17 cellular contexts compared by ENCODE assay signal in the genomic region with DNA sequence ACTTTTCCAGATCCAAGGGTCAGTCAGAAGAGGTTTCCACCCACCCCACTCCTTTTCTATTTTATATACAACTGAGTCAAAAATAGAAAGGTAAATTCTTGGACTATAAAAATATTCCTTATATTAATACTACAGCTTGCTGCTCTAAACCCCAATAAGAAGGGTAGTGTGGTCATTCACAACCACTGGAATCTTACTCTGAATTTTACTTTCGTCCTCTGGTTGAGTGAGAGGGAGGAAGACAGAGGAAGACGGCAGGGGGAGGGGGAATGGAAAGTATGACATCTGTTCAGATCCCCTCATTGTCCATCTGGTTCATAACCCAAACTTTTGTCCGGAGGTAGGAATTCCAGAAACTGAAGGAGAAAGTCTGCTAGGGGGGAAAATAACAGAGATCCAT.
DNase-seq lines count a peak whose midpoint lies in the region; ATAC-seq and TF ChIP-seq lines count a peak whose summit lies in the region.
"Had no signal": no experiment of that assay in that cellular context is flagged by ENCODE, and none has a peak within 500 bp of the region (broad histone marks: within the 10 kb centered on the region; RNA-seq: fewer than 3 reads in every experiment).

No MANE protein-coding gene starts in this region.

- H3K4me3 Mint-ChIP-seq in dendritic cell treated with granulocyte-macrophage colony-stimulating factor and Interleukin-4, amounts not matched to agents 40 ng/mL and 50 ng/mL, for 4 days, result no peak overlapping the region
- H3K4me3 Mint-ChIP-seq in osteocyte (ENCODE audit: unreplicated experiment), result no peak overlapping the region
- H3K4me3 Mint-ChIP-seq: B cell; CD4-positive, CD25-positive, alpha-beta regulatory T cell; CD8-positive, alpha-beta T cell had no signal

- peak overlapping the region; percentile 25 for H3K27ac Mint-ChIP-seq in dendritic cell treated with granulocyte-macrophage colony-stimulating factor and Interleukin-4, amounts not matched to agents 40 ng/mL and 50 ng/mL, for 4 days
- H3K27ac Mint-ChIP-seq in osteocyte (ENCODE audit: unreplicated experiment), result peak overlapping the region; percentile 5
- H3K27ac Mint-ChIP-seq: B cell; CD8-positive, alpha-beta T cell had no signal

- H3K9me3 Mint-ChIP-seq in dendritic cell treated with granulocyte-macrophage colony-stimulating factor and Interleukin-4, amounts not matched to agents 40 ng/mL and 50 ng/mL, for 4 days, result no peaks in the 10 kb centered on the region
- no peaks in the 10 kb centered on the region for H3K9me3 Mint-ChIP-seq in osteocyte (ENCODE audit: unreplicated experiment)
- H3K9me3 Mint-ChIP-seq: CD4-positive, CD25-positive, alpha-beta regulatory T cell; CD8-positive, alpha-beta T cell had no signal

- H3K9me3 ChIP-seq in gastrocnemius medialis (no peaks in the 10 kb centered on the region), prostate gland (no peaks in the 10 kb centered on the region), PC-3 (ENCODE audit: low read length) (no peaks in the 10 kb centered on the region)
- H3K9me3 ChIP-seq: BLaER1, Caco-2, HAP-1 had no signal

- DNase-seq in osteocyte (ENCODE audit: extremely low spot score, unreplicated experiment) (no peak), gastrocnemius medialis (no peak), prostate gland (ENCODE audit: low spot score) (no peak), T-helper 1 cell (no peak), PC-3 (no peak), SHP77 (lab: John Stamatoyannopoulos, UW) (no peak)
- DNase-seq: Caco-2; CD4-positive, CD25-positive, alpha-beta regulatory T cell; CD8-positive, alpha-beta T cell; DMS153; DND-41; GOT3 had no signal

- no peak overlapping the region for H3K9ac ChIP-seq in PC-3 (ENCODE audit: low read length)
- H3K9ac ChIP-seq: BLaER1 had no signal

- CTCF ChIA-PET in PC-3 (lab: Charles Lee), result no interaction called here

- TF ChIP-seq POLR2A in gastrocnemius medialis (IDR thresholded peaks at IDR 0.05) (no peak), prostate gland (IDR thresholded peaks at IDR 0.05) (no peak)

- no peak for TF ChIP-seq CTCF in osteocyte (IDR thresholded peaks at IDR 0.05)
- no peak for TF ChIP-seq CTCF in gastrocnemius medialis (IDR thresholded peaks at IDR 0.05 in 4 of 5, conservative IDR thresholded peaks at IDR 0.05 in 1 of 5)
- no peak for TF ChIP-seq CTCF in prostate gland (IDR thresholded peaks at IDR 0.05)
- TF ChIP-seq CTCF in PC-3 (conservative IDR thresholded peaks at IDR 0.05; ENCODE audit: low read depth, low read length), result no peak

- H3K27ac ChIP-seq in gastrocnemius medialis, result peak overlapping the region; percentile 75 to 86 (median 84)
- no peak overlapping the region for H3K27ac ChIP-seq in prostate gland
- no peak overlapping the region for H3K27ac ChIP-seq in PC-3 (ENCODE audit: low read length)
- H3K27ac ChIP-seq: BLaER1, C4-2B had no signal

- H3K27me3 ChIP-seq in gastrocnemius medialis (no peaks in the 10 kb centered on the region), prostate gland (replicated peaks; ENCODE audit: insufficient read depth) (no peaks in the 10 kb centered on the region), PC-3 (ENCODE audit: low read length) (no peaks in the 10 kb centered on the region)
- H3K27me3 ChIP-seq: BLaER1 had no signal

- POLR2A ChIA-PET in PC-3 (lab: Charles Lee; ENCODE audit: unreplicated experiment), result no interaction called here

- H3K36me3 Mint-ChIP-seq in dendritic cell treated with granulocyte-macrophage colony-stimulating factor and Interleukin-4, amounts not matched to agents 40 ng/mL and 50 ng/mL, for 4 days (ENCODE audit: low read depth), result no peaks in the 10 kb centered on the region
- H3K36me3 Mint-ChIP-seq in osteocyte (ENCODE audit: unreplicated experiment), result no peaks in the 10 kb centered on the region
- H3K36me3 Mint-ChIP-seq: CD4-positive, CD25-positive, alpha-beta regulatory T cell; CD8-positive, alpha-beta T cell had no signal

- in situ Hi-C loops in gastrocnemius medialis (cut with MboI; ENCODE audit: low sequenced_read_pairs in 4 of 4), result loop anchor here in 1 of 4 donors (10.0 kb wide), 1 partner anchor 62 kb away; no protein-coding TSS in a partner anchor

- peak overlapping the region in 1 of 4 donors; percentile 7 for H3K4me3 ChIP-seq in gastrocnemius medialis
- no peak overlapping the region for H3K4me3 ChIP-seq in prostate gland
- H3K4me3 ChIP-seq in PC-3 (ENCODE audit: low read length), result no peak overlapping the region
- H3K4me3 ChIP-seq: BLaER1, HAP-1 had no signal

- peaks cover 17% of the 10 kb centered on the region for H3K4me1 Mint-ChIP-seq in dendritic cell treated with granulocyte-macrophage colony-stimulating factor and Interleukin-4, amounts not matched to agents 40 ng/mL and 50 ng/mL, for 4 days (ENCODE audit: low read depth)
- H3K4me1 Mint-ChIP-seq in osteocyte (ENCODE audit: unreplicated experiment), result peaks cover 16% of the 10 kb centered on the region
- H3K4me1 Mint-ChIP-seq: B cell; CD4-positive, CD25-positive, alpha-beta regulatory T cell had no signal

- no peak overlapping the region for H3K4me2 ChIP-seq in PC-3 (ENCODE audit: low read length)
- H3K4me2 ChIP-seq: BLaER1 had no signal

- no peaks in the 10 kb centered on the region for H3F3A ChIP-seq in PC-3 (ENCODE audit: low read length, unreplicated experiment)

- no peaks in the 10 kb centered on the region for H4K20me1 ChIP-seq in PC-3 (ENCODE audit: low read length)
- H4K20me1 ChIP-seq: BLaER1 had no signal

- H3K79me2 ChIP-seq in PC-3 (ENCODE audit: low read length), result no peaks in the 10 kb centered on the region

- peaks cover 8% of the 10 kb centered on the region for H3K27me3 Mint-ChIP-seq in dendritic cell treated with granulocyte-macrophage colony-stimulating factor and Interleukin-4, amounts not matched to agents 40 ng/mL and 50 ng/mL, for 4 days
- no peaks in the 10 kb centered on the region for H3K27me3 Mint-ChIP-seq in osteocyte (ENCODE audit: unreplicated experiment)
- H3K27me3 Mint-ChIP-seq: CD4-positive, CD25-positive, alpha-beta regulatory T cell had no signal

- H3K9me2 ChIP-seq in PC-3 (replicated peaks; ENCODE audit: low read length), result no peaks in the 10 kb centered on the region

- BruUV-seq in PC-3 (replicated peaks; lab: Mats Ljungman, UMichigan), result no TSS peak

- 92% methylated on average over 3 of the region's 3 CpGs for WGBS in prostate gland

- H3K36me3 ChIP-seq in gastrocnemius medialis (no peaks in the 10 kb centered on the region), prostate gland (no peaks in the 10 kb centered on the region), PC-3 (ENCODE audit: low read depth, low read length) (no peaks in the 10 kb centered on the region)
- H3K36me3 ChIP-seq: BLaER1, HAP-1 had no signal

- ATAC-seq in gastrocnemius medialis, result peak in 1 of 2 donors; percentile 3
- ATAC-seq in PC-3, result no peak
- ATAC-seq: CD8-positive, alpha-beta T cell had no signal

- no peak overlapping the region for H2AFZ ChIP-seq in PC-3 (ENCODE audit: low read length)

- peaks cover 25 to 26% of the 10 kb centered on the region in 2 donors for H3K4me1 ChIP-seq in gastrocnemius medialis
- H3K4me1 ChIP-seq in prostate gland (replicated peaks), result no peaks in the 10 kb centered on the region
- no peaks in the 10 kb centered on the region for H3K4me1 ChIP-seq in PC-3 (ENCODE audit: insufficient read depth, low read length)
- H3K4me1 ChIP-seq: BLaER1, Caco-2, HAP-1 had no signal

- intact Hi-C loops in dendritic cell treated with granulocyte-macrophage colony-stimulating factor and Interleukin-4, amounts not matched to agents 40 ng/mL and 50 ng/mL, for 4 days (cut with micrococcal nuclease), result loop anchor here (10.0 kb wide), 1 partner anchor 52 kb away; no protein-coding TSS in a partner anchor
- intact Hi-C loops in gastrocnemius medialis (cut with DNase I; ENCODE audit: low total_unique reads) (loop anchor here (5.0 to 10.0 kb wide), 4 partner anchors 66 to 848 kb away; a partner anchor contains a TSS), prostate gland (cut with DNase I) (no loop called here), PC-3 (cut with micrococcal nuclease) (no loop called here)

Comparison
In these comparisons a context has a peak if more than half of its experiments do, and no peak if none do; other contexts are left out.
1. H3K27ac ChIP-seq: peak in gastrocnemius medialis (4 of 4); none in prostate gland (0 of 2) and PC-3 (single experiment).
2. intact Hi-C loops: an anchor here in dendritic cell treated with granulocyte-macrophage colony-stimulating factor and Interleukin-4, amounts not matched to agents 40 ng/mL and 50 ng/mL, for 4 days (10.0 kb wide) and gastrocnemius medialis (5.0 to 10.0 kb wide); none called in prostate gland and PC-3.